In the genomic region with DNA sequence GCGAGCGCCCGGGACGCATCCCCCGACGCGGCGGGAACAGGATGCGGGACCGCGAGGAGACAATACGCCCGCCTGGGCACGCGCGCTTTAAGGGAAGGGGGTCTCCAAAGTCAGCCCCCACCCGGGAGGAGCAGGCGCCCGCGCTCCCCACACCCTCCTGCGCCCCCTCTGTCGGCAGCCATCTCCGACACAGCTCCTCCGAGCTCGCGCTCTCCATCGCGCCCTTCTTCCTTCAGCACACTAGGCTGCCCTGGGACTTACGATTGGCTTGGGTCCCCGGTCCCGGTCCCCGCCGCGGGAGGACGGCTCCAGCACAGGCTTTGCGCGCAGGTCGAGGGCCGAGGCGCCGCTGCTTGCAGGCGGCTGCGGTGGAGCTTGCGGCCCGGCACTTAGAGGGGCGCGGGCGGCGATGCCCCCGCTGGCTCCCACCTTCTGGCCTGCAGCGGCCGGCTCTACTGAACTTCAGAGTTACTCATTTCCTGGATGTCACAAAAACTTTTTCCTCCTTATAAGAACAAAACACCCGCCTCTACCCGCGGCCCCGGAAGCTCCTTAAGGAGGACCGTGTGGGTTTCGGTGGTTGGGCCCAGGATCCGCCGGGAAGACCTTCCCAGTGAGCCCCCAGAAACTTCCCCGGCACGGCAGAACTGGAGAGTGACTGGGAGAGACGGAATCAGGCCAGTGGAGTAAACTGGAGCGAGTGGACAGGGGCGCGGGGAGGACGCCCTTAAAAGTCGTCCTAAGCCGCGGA, we compare ENCODE assay signal across 8 cellular contexts. TPM values are rescaled to one million over a fixed set of nuclear protein-coding genes. Genes with fewer than 3 reads are reported as not detected.
DNase-seq lines count a peak whose midpoint lies in the region; ATAC-seq and TF ChIP-seq lines count a peak whose summit lies in the region.

A gene with protein sequence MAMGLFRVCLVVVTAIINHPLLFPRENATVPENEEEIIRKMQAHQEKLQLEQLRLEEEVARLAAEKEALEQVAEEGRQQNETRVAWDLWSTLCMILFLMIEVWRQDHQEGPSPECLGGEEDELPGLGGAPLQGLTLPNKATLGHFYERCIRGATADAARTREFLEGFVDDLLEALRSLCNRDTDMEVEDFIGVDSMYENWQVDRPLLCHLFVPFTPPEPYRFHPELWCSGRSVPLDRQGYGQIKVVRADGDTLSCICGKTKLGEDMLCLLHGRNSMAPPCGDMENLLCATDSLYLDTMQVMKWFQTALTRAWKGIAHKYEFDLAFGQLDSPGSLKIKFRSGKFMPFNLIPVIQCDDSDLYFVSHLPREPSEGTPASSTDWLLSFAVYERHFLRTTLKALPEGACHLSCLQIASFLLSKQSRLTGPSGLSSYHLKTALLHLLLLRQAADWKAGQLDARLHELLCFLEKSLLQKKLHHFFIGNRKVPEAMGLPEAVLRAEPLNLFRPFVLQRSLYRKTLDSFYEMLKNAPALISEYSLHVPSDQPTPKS (minus strand): TSS at position 481 of the 751 bp plus-strand sequence. CDS start 22,414 bp downstream, outside the sequence.

- peaks cover 46% of the 10 kb centered on the region for H3K4me1 Mint-ChIP-seq in activated T-helper 2 cell treated with anti-CD3 and anti-CD28 coated beads, Interferon-gamma antibody, Interleukin-2, Interleukin-4, amounts not matched to agents 10 μg/mL and 5 μg/mL and 100 μg/mL, durations not matched to agents 14 hours and 24 hours and 36 hours (ENCODE audit: low read depth)

- 0 out of 2 replicates have a peak, but pooled peaks cover 3% of the 10 kb centered on the region for H3K27me3 ChIP-seq in BLaER1
- peaks cover 48% of the 10 kb centered on the region for H3K27me3 ChIP-seq in neural cell (ENCODE audit: insufficient read depth, low read depth, low read length)

- TF ChIP-seq CTCF in fibroblast of pulmonary artery (IDR thresholded peaks at IDR 0.05; ENCODE audit: low read length, missing control alignments): peak; percentile 1
- TF ChIP-seq CTCF in neural cell (IDR thresholded peaks at IDR 0.05; ENCODE audit: poor library complexity, severe bottlenecking): peak; percentile 67

- H3K4me3 ChIP-seq in BLaER1 (peak within 1 kb of the TSS; percentile 83), fibroblast of pulmonary artery (replicated peaks; ENCODE audit: low read depth, low read length) (peak within 1 kb of the TSS; percentile 93), neural cell (ENCODE audit: low read length) (peak within 1 kb of the TSS; percentile 93)

- H3K4me1 ChIP-seq in BLaER1: peaks cover 58% of the 10 kb centered on the region

- H3K27ac Mint-ChIP-seq in activated T-helper 2 cell treated with anti-CD3 and anti-CD28 coated beads, Interferon-gamma antibody, Interleukin-2, Interleukin-4, amounts not matched to agents 10 μg/mL and 5 μg/mL and 100 μg/mL, durations not matched to agents 14 hours and 24 hours and 36 hours: peak within 1 kb of the TSS; percentile 99

- intact Hi-C loops in activated T-helper 2 cell treated with anti-CD3 and anti-CD28 coated beads, Interferon-gamma antibody, Interleukin-2, Interleukin-4, amounts not matched to agents 10 μg/mL and 5 μg/mL and 100 μg/mL, durations not matched to agents 14 hours and 24 hours and 36 hours (cut with micrococcal nuclease): loop anchor here (1.0 to 5.0 kb wide), 6 partner anchors 9 to 216 kb away; partner anchors contain the start of genes GSTO2 and SFR1

- H3K79me2 ChIP-seq in neural cell (replicated peaks; ENCODE audit: insufficient read depth, low read length): no peaks in the 10 kb centered on the region

- ATAC-seq in GM19035 (IDR thresholded peaks at IDR 0.05; ENCODE audit: unreplicated experiment) (peak; percentile 70), HG03342 (IDR thresholded peaks at IDR 0.05; ENCODE audit: unreplicated experiment) (peak; percentile 59)

- peaks cover 38% of the 10 kb centered on the region for H4K20me1 ChIP-seq in BLaER1
- H4K20me1 ChIP-seq in neural cell (ENCODE audit: insufficient read depth): no peaks in the 10 kb centered on the region

- H3K4me2 ChIP-seq in BLaER1: peak within 1 kb of the TSS; percentile 92
- peak within 1 kb of the TSS; percentile 64 for H3K4me2 ChIP-seq in neural cell (ENCODE audit: low read length)

- H3K36me3 ChIP-seq in BLaER1: peaks cover 24% of the 10 kb centered on the region
- H3K36me3 ChIP-seq in neural cell (ENCODE audit: insufficient read depth, low read length): no peaks in the 10 kb centered on the region

- no peaks in the 10 kb centered on the region for H3K9me3 Mint-ChIP-seq in activated T-helper 2 cell treated with anti-CD3 and anti-CD28 coated beads, Interferon-gamma antibody, Interleukin-2, Interleukin-4, amounts not matched to agents 10 μg/mL and 5 μg/mL and 100 μg/mL, durations not matched to agents 14 hours and 24 hours and 36 hours

- H3K9ac ChIP-seq in BLaER1: peak within 1 kb of the TSS; percentile 94
- peak within 1 kb of the TSS; percentile 60 for H3K9ac ChIP-seq in neural cell (ENCODE audit: low read length)

- peaks cover 1% of the 10 kb centered on the region for H3K27me3 Mint-ChIP-seq in activated T-helper 2 cell treated with anti-CD3 and anti-CD28 coated beads, Interferon-gamma antibody, Interleukin-2, Interleukin-4, amounts not matched to agents 10 μg/mL and 5 μg/mL and 100 μg/mL, durations not matched to agents 14 hours and 24 hours and 36 hours (ENCODE audit: low read depth)

- no peaks in the 10 kb centered on the region for H3K9me2 ChIP-seq in neural cell (ENCODE audit: insufficient read depth, low read length)

- peak within 1 kb of the TSS; percentile 97 for H3K4me3 Mint-ChIP-seq in activated T-helper 2 cell treated with anti-CD3 and anti-CD28 coated beads, Interferon-gamma antibody, Interleukin-2, Interleukin-4, amounts not matched to agents 10 μg/mL and 5 μg/mL and 100 μg/mL, durations not matched to agents 14 hours and 24 hours and 36 hours (ENCODE audit: low read depth)

- TF ChIP-seq RAD21 in neural cell (conservative IDR thresholded peaks at IDR 0.05): peak; percentile 35

- H3F3A ChIP-seq in neural cell (ENCODE audit: insufficient read depth, low read length, poor library complexity, severe bottlenecking): no peaks in the 10 kb centered on the region

- H3K36me3 Mint-ChIP-seq in activated T-helper 2 cell treated with anti-CD3 and anti-CD28 coated beads, Interferon-gamma antibody, Interleukin-2, Interleukin-4, amounts not matched to agents 10 μg/mL and 5 μg/mL and 100 μg/mL, durations not matched to agents 14 hours and 24 hours and 36 hours (ENCODE audit: low read depth): peaks cover 18% of the 10 kb centered on the region

- H3K27ac ChIP-seq in BLaER1: peak within 1 kb of the TSS; percentile 98
- no peak within 1 kb of the TSS for H3K27ac ChIP-seq in neural cell (ENCODE audit: low read length)

- DNase-seq in RPMI7951 (ENCODE audit: low read depth) (peak; percentile 84), fibroblast of pulmonary artery (ENCODE audit: low read depth) (peak; percentile 93), superior temporal gyrus (ENCODE audit: extremely low spot score) (peak; percentile 64)
- peak; percentile 74 for DNase-seq in activated T-helper 2 cell treated with anti-CD3 and anti-CD28 coated beads, Interferon-gamma antibody, Interleukin-2, Interleukin-4, amounts not matched to agents 10 μg/mL and 5 μg/mL and 100 μg/mL, durations not matched to agents 14 hours and 24 hours and 36 hours (ENCODE audit: low spot score)

- H2AFZ ChIP-seq in neural cell (ENCODE audit: low read depth, low read length): peak within 1 kb of the TSS; percentile 45

- no peaks in the 10 kb centered on the region for H3K9me3 ChIP-seq in BLaER1
- H3K9me3 ChIP-seq in neural cell (ENCODE audit: low read length): no peaks in the 10 kb centered on the region

- TF ChIP-seq EP300 in neural cell (conservative IDR thresholded peaks at IDR 0.05; ENCODE audit: poor library complexity, severe bottlenecking): no peak

TF ChIP-seq in neural cell, 6 proteins besides CTCF, POLR2A, EP300 and RAD21:
- peak; percentile 22 for TF ChIP-seq SMC3 (conservative IDR thresholded peaks at IDR 0.05; ENCODE audit: poor library complexity)
- TF ChIP-seq MXI1 (conservative IDR thresholded peaks at IDR 0.05; ENCODE audit: poor library complexity, severe bottlenecking): peak; percentile 52
- no peak for TF ChIP-seq EZH2 (IDR thresholded peaks at IDR 0.05; ENCODE audit: borderline replicate concordance, insufficient read depth, low read length, poor library complexity, severe bottlenecking)
- TF ChIP-seq, protein P1, sequence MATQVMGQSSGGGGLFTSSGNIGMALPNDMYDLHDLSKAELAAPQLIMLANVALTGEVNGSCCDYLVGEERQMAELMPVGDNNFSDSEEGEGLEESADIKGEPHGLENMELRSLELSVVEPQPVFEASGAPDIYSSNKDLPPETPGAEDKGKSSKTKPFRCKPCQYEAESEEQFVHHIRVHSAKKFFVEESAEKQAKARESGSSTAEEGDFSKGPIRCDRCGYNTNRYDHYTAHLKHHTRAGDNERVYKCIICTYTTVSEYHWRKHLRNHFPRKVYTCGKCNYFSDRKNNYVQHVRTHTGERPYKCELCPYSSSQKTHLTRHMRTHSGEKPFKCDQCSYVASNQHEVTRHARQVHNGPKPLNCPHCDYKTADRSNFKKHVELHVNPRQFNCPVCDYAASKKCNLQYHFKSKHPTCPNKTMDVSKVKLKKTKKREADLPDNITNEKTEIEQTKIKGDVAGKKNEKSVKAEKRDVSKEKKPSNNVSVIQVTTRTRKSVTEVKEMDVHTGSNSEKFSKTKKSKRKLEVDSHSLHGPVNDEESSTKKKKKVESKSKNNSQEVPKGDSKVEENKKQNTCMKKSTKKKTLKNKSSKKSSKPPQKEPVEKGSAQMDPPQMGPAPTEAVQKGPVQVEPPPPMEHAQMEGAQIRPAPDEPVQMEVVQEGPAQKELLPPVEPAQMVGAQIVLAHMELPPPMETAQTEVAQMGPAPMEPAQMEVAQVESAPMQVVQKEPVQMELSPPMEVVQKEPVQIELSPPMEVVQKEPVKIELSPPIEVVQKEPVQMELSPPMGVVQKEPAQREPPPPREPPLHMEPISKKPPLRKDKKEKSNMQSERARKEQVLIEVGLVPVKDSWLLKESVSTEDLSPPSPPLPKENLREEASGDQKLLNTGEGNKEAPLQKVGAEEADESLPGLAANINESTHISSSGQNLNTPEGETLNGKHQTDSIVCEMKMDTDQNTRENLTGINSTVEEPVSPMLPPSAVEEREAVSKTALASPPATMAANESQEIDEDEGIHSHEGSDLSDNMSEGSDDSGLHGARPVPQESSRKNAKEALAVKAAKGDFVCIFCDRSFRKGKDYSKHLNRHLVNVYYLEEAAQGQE (IDR thresholded peaks at IDR 0.05; ENCODE audit: borderline replicate concordance): no peak
- TF ChIP-seq TAF1 (IDR thresholded peaks at IDR 0.05; ENCODE audit: low read depth): no peak
- TF ChIP-seq POLR2AphosphoS5 (IDR thresholded peaks at IDR 0.05): no peak

RNA-seq across cellular contexts. Expression of the gene that starts here (rescaled TPM):
- 3.9 and 4.0 TPM in 2 replicates for total RNA-seq in RPMI7951 (2014; rRNA removed; shearing (Covaris generic))
- total RNA-seq in activated T-helper 2 cell treated with anti-CD3 and anti-CD28 coated beads, Interferon-gamma antibody, Interleukin-2, Interleukin-4, amounts not matched to agents 10 μg/mL and 5 μg/mL and 100 μg/mL, durations not matched to agents 14 hours and 24 hours and 36 hours: 17.1 and 18.8 TPM in 2 replicates
- 1.5 and 2.2 TPM in 2 replicates for polyA plus RNA-seq in neural cell
- 8.6 and 10.2 TPM in 2 replicates for polyA minus RNA-seq in neural cell
